1 cellular context compared by ENCODE assay signal in the genomic region with DNA sequence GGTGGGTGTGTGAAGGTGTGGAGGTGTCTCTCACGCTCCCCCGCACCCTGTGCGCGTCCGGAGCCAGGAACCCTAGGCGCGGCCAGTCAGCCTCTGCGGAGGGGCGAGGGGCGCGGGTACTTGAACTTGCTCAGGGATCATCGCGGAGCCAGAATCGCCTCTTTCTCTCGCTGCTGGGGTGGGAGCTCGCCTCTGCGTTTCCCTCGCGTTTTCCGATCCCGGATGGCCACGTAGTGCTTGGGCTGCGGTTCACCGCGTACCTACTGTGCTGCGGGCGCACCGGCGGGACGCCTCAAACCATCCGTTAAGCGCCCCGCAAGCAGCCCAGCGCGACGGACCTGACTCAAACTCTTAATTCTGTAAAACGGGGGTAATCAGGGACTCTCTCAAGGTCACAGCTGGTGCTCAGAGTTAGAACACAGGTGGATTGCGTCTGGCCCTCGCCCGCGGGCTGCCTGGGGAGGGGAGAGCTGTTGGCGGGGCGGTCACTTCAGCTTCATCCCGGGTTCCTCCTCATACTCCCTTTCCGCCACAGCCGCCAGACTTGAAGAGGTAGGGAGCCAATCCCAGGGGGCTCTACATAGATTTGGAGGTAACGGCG.
TF ChIP-seq lines count a peak whose summit lies in the region.

No MANE protein-coding gene starts in this region.

TF ChIP-seq in HCT116, 20 proteins besides CTCF, POLR2A, EP300 and RAD21 (continued from another document):
- TF ChIP-seq, protein P1, sequence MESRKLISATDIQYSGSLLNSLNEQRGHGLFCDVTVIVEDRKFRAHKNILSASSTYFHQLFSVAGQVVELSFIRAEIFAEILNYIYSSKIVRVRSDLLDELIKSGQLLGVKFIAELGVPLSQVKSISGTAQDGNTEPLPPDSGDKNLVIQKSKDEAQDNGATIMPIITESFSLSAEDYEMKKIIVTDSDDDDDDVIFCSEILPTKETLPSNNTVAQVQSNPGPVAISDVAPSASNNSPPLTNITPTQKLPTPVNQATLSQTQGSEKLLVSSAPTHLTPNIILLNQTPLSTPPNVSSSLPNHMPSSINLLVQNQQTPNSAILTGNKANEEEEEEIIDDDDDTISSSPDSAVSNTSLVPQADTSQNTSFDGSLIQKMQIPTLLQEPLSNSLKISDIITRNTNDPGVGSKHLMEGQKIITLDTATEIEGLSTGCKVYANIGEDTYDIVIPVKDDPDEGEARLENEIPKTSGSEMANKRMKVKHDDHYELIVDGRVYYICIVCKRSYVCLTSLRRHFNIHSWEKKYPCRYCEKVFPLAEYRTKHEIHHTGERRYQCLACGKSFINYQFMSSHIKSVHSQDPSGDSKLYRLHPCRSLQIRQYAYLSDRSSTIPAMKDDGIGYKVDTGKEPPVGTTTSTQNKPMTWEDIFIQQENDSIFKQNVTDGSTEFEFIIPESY (IDR thresholded peaks at IDR 0.05; ENCODE audit: extremely low read depth, insufficient replicate concordance, low read length) = no peak
TF ChIP-seq in HCT116: peak in this region for 0.
